In the genomic region with DNA sequence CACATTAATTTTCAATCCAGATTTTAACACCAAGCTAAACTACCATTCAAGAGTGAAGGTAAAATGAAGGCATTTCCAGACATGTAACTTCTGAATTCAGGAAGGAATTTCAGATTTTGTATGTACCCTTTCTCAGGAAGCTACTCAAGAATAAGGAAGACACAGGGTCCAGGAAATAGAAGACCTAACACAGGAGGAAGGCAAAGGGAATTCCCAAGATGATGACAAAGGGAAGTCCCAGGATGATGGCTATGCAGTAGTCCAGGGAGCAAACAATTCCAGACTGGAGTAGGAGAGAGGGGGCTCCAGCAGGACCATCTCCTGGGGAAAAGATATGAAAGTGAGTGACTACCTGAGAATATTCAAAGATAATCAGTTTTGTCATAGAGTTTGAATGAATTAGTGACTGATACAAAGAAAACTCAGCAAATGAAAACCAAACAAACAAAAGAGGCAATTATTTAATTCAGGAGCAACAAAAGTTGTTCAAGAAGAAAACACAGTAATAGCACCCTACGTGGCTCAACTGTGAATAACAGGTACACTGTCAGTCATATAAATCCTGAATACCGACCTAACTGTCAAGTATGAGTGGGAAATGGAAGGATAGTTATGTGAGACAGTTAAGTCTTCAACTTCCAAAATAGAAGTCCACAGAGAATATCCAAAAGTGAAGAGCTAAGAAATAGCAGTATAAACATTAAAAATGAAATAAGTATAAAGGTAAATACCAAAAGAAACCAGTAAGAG, we compare ENCODE assay signal across 18 cellular contexts. TPM values are rescaled to one million over a fixed set of nuclear protein-coding genes. Genes with fewer than 3 reads are reported as not detected.
A peak's percentile ranks its signal among the peaks of the same experiment; 100 is the strongest.
DNase-seq lines count a peak whose midpoint lies in the region; ATAC-seq and TF ChIP-seq lines count a peak whose summit lies in the region.
"Had no signal": no experiment of that assay in that cellular context is flagged by ENCODE, and none has a peak within 500 bp of the region (broad histone marks: within the 10 kb centered on the region; RNA-seq: fewer than 3 reads in every experiment).

No MANE protein-coding gene starts in this region.

- peak overlapping the region; percentile 71 for H3K27ac Mint-ChIP-seq in progenitor cell of endocrine pancreas
- H3K27ac Mint-ChIP-seq in stimulated activated naive CD8-positive, alpha-beta T cell treated with anti-CD3 and anti-CD28 coated beads, Interleukin-15, amount 100 ng/mL, for 72 hours = peak overlapping the region in 1 of 2 donors; percentile 35
- H3K27ac Mint-ChIP-seq: activated naive CD8-positive, alpha-beta T cell had no signal

- peaks cover 10% of the 10 kb centered on the region for H3K4me1 Mint-ChIP-seq in progenitor cell of endocrine pancreas (ENCODE audit: low read depth)
- peaks cover 39% of the 10 kb centered on the region for H3K4me1 Mint-ChIP-seq in stimulated activated naive CD8-positive, alpha-beta T cell treated with anti-CD3 and anti-CD28 coated beads, Interleukin-15, amount 100 ng/mL, for 72 hours

- peak overlapping the region; percentile 97 for H3K4me3 ChIP-seq in HL-60 (replicated peaks; ENCODE audit: insufficient read depth, low read length)
- H3K4me3 ChIP-seq: SJCRH30 had no signal

- H3K27me3 ChIP-seq in HL-60 (ENCODE audit: insufficient read depth, poor library complexity, severe bottlenecking) = no peaks in the 10 kb centered on the region
- H3K27me3 ChIP-seq: SJCRH30 had no signal

- H3K36me3 Mint-ChIP-seq in progenitor cell of endocrine pancreas (ENCODE audit: insufficient read depth) = peaks cover 10% of the 10 kb centered on the region

- no peak for TF ChIP-seq CTCF in HL-60 (IDR thresholded peaks at IDR 0.05; ENCODE audit: insufficient read depth, low read length)
- TF ChIP-seq CTCF in progenitor cell of endocrine pancreas (IDR thresholded peaks at IDR 0.05; ENCODE audit: unreplicated experiment) = no peak

- no peak overlapping the region for H3K4me3 Mint-ChIP-seq in progenitor cell of endocrine pancreas (ENCODE audit: low read depth)
- H3K4me3 Mint-ChIP-seq in stimulated activated naive CD8-positive, alpha-beta T cell treated with anti-CD3 and anti-CD28 coated beads, Interleukin-15, amount 100 ng/mL, for 72 hours = no peak overlapping the region
- H3K4me3 Mint-ChIP-seq: activated naive CD8-positive, alpha-beta T cell had no signal

- H3K27me3 Mint-ChIP-seq in progenitor cell of endocrine pancreas = no peaks in the 10 kb centered on the region
- no peaks in the 10 kb centered on the region for H3K27me3 Mint-ChIP-seq in stimulated activated naive CD8-positive, alpha-beta T cell treated with anti-CD3 and anti-CD28 coated beads, Interleukin-15, amount 100 ng/mL, for 72 hours
- H3K27me3 Mint-ChIP-seq: activated naive CD8-positive, alpha-beta T cell had no signal

- H3K27ac ChIP-seq in HL-60 (replicated peaks) = peak overlapping the region; percentile 1; the same call in 1 of the 2 replicates
- H3K27ac ChIP-seq: 22Rv1, SJCRH30 had no signal

- DNase-seq in NCI-H1105 treated with DMSO at 0.1 percent for 48 hours (lab: John Stamatoyannopoulos, UW) (peak; percentile 11), NCI-H1105 (lab: John Stamatoyannopoulos, UW) (no peak), HL-60 (ENCODE audit: low read depth in 1 of 2, low spot score in 1 of 2) (no peak), dermis blood vessel endothelial cell (peak; percentile 42), progenitor cell of endocrine pancreas (ENCODE audit: low spot score, unreplicated experiment) (no peak), cerebellar nuclear complex (lab: John Stamatoyannopoulos, UW) (no peak)
- DNase-seq in stimulated activated naive CD8-positive, alpha-beta T cell treated with anti-CD3 and anti-CD28 coated beads, Interleukin-15, amount 100 ng/mL, for 72 hours = no peak
- DNase-seq: activated CD4-positive, alpha-beta T cell treated with anti-CD3 and anti-CD28 coated beads for 4 hours; central memory CD4-positive, alpha-beta T cell; Karpas-422; mesendoderm; NCI-H146; NCI-H510A treated with DMSO at 0.1 percent for 48 hours; SJCRH30; stimulated activated CD4-positive, alpha-beta T cell treated with anti-CD3 and anti-CD28 coated beads, Interleukin-4, amount 100 ng/mL, for 4 hours had no signal

- no peaks in the 10 kb centered on the region for H3K9me3 Mint-ChIP-seq in progenitor cell of endocrine pancreas (ENCODE audit: low read depth)
- no peaks in the 10 kb centered on the region for H3K9me3 Mint-ChIP-seq in stimulated activated naive CD8-positive, alpha-beta T cell treated with anti-CD3 and anti-CD28 coated beads, Interleukin-15, amount 100 ng/mL, for 72 hours

- no peak for ATAC-seq in stimulated activated naive CD8-positive, alpha-beta T cell treated with anti-CD3 and anti-CD28 coated beads, Interleukin-15, amount 100 ng/mL, for 72 hours
- ATAC-seq in GM18867 (IDR thresholded peaks at IDR 0.05; ENCODE audit: unreplicated experiment) = no peak

RNA-seq across cellular contexts. Expression of gene RNF24, which starts 4.0 kb away (rescaled TPM):
- total RNA-seq in dermis blood vessel endothelial cell = 2.9 and 3.3 TPM in 2 replicates
- 22.3 and 23.6 TPM in 2 replicates for total RNA-seq in progenitor cell of endocrine pancreas

Comparison
In these comparisons a context has a peak if more than half of its experiments do, and no peak if none do; other contexts are left out.
1. DNase-seq: peak in NCI-H1105 treated with DMSO at 0.1 percent for 48 hours (single experiment) and dermis blood vessel endothelial cell (single experiment); none in NCI-H1105 (single experiment), HL-60 (0 of 2), progenitor cell of endocrine pancreas (single experiment), stimulated activated naive CD8-positive, alpha-beta T cell treated with anti-CD3 and anti-CD28 coated beads, Interleukin-15, amount 100 ng/mL, for 72 hours (0 of 2) and cerebellar nuclear complex (0 of 2).